In the genomic region with DNA sequence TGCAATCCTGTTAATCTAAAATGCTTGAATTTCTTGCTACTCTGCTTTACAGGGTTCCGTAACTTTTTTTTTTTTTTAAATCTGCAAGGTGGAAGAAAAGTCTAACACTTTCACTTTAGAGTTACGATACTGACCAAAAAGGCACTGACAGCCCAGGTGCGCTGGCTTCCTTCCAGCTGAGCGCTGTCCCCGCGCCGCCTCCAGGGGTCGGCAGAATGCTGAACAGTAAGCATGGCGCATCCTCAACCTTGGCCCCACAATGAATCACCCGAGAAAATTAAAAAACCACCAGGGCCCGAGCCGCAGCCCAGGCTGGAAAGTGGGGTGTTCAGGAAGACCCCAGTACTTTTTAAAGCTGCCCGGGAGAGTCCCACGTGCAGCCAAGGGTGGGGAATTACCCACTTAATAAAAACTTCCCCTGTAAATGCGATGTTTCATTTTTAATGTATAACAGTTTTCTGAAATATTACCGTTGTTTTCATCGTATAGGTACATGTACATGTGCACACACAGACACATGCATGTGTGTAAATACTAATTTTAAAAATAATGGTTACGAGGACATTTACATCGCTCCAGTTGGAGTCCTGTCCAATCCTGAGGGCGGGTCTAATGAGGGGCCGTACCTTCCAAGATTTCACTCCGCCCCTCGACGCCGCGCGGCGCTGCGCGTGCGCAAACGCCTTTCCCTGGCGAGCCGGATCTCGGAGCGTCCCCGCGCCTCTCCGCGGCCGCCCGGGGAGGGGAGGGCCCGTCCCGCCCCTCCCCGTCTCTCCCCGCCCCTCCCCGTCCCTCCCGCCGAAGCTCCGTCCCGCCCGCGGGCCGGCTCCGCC, we compare ENCODE assay signal across 1 cellular context.
TF ChIP-seq lines count a peak whose summit lies in the region.

No MANE protein-coding gene starts in this region.

TF ChIP-seq in IMR-90, 13 proteins besides CTCF, POLR2A, EP300 and RAD21 (continued from another document):
- TF ChIP-seq FOS (IDR thresholded peaks at IDR 0.05; ENCODE audit: low read depth, low read length) (peak; percentile 37), RCOR1 (IDR thresholded peaks at IDR 0.05; ENCODE audit: insufficient replicate concordance, low read length) (peak; percentile 53)
